Comparison of ENCODE assay signal across 8 cellular contexts in genomic region chr14:31927348-31927826, GRCh38.
A peak's percentile ranks its signal among the peaks of the same experiment; 100 is the strongest.
DNase-seq lines count a peak whose midpoint lies in the region; ATAC-seq and TF ChIP-seq lines count a peak whose summit lies in the region.

No MANE protein-coding gene starts in this region.

- TF ChIP-seq CTCF in A673 (conservative IDR thresholded peaks at IDR 0.05; ENCODE audit: low read depth, low read length) (no peak), choroid plexus epithelial cell (conservative IDR thresholded peaks at IDR 0.05; ENCODE audit: low read depth, low read length) (no peak), vagina (IDR thresholded peaks at IDR 0.05) (no peak), GM20000 (IDR thresholded peaks at IDR 0.05; ENCODE audit: extremely low read depth, missing control alignments) (no peak)

- H3K4me3 ChIP-seq in A673 (ENCODE audit: low read depth, low read length, poor library complexity, severe bottlenecking) (no peak overlapping the region), choroid plexus epithelial cell (ENCODE audit: low read depth, low read length) (no peak overlapping the region), vagina (no peak overlapping the region)

- H3K27me3 ChIP-seq in A673 (replicated peaks; ENCODE audit: insufficient read depth, low read depth, low read length, poor library complexity) = no peaks in the 10 kb centered on the region
- H3K27me3 ChIP-seq in vagina = no peaks in the 10 kb centered on the region

- H3K9me3 ChIP-seq in A673 (ENCODE audit: low read depth, low read length, poor library complexity, severe bottlenecking) (no peaks in the 10 kb centered on the region), vagina (no peaks in the 10 kb centered on the region)

- DNase-seq in A673 (ENCODE audit: low spot score) = peak; percentile 18
- peak; percentile 96 for DNase-seq in HT1080 (ENCODE audit: low read depth)
- DNase-seq in choroid plexus epithelial cell (ENCODE audit: low read depth) = peak; percentile 99
- DNase-seq in medulla oblongata (ENCODE audit: extremely low spot score) = peak; percentile 48
- no peak for DNase-seq in vagina (ENCODE audit: extremely low spot score in 2 of 2)
- no peak for DNase-seq in NCI-H1048 (lab: John Stamatoyannopoulos, UW)
- DNase-seq in GM20000 (ENCODE audit: low spot score) = no peak

- POLR2A ChIA-PET in A673 (lab: Charles Lee; ENCODE audit: low non-redundant PET) = no interaction called here

- no TSS peak for BruUV-seq in A673 (replicated peaks; lab: Mats Ljungman, UMichigan)

- TF ChIP-seq POLR2A in vagina (IDR thresholded peaks at IDR 0.05) = no peak

- H3K27ac ChIP-seq in A673 (ENCODE audit: low read depth, low read length, poor library complexity, severe bottlenecking) = no peak overlapping the region
- peak overlapping the region; percentile 62 for H3K27ac ChIP-seq in vagina

- no peak for ATAC-seq in GM18511 (IDR thresholded peaks at IDR 0.05; ENCODE audit: unreplicated experiment)

- H3K36me3 ChIP-seq in A673 (ENCODE audit: insufficient read depth, low read length, poor library complexity, severe bottlenecking) (no peaks in the 10 kb centered on the region), vagina (no peaks in the 10 kb centered on the region)

- H3K4me1 ChIP-seq in A673 (ENCODE audit: insufficient read depth, low read length, poor library complexity, severe bottlenecking) (no peaks in the 10 kb centered on the region), vagina (peaks cover 17% of the 10 kb centered on the region)

- intact Hi-C loops in A673 (cut with micrococcal nuclease; ENCODE audit: unreplicated experiment) = loop anchor here (2.0 to 5.0 kb wide), 4 partner anchors 325 to 635 kb away; no protein-coding TSS in a partner anchor
- intact Hi-C loops in vagina (cut with DNase I) = no loop called here

- CTCF ChIA-PET in A673 (lab: Charles Lee) = interaction anchor here (1.1 kb wide), 1 partner anchor 324 kb away, joined by 4 read pairs; no protein-coding TSS in a partner anchor

Comparison
In these comparisons a context has a peak if more than half of its experiments do, and no peak if none do; other contexts are left out.
1. DNase-seq: peak in A673 (single experiment), HT1080 (single experiment), choroid plexus epithelial cell (single experiment) and medulla oblongata (single experiment); none in vagina (0 of 2), NCI-H1048 (single experiment) and GM20000 (single experiment).